ENCODE assay signal across 11 cellular contexts in the genomic region with DNA sequence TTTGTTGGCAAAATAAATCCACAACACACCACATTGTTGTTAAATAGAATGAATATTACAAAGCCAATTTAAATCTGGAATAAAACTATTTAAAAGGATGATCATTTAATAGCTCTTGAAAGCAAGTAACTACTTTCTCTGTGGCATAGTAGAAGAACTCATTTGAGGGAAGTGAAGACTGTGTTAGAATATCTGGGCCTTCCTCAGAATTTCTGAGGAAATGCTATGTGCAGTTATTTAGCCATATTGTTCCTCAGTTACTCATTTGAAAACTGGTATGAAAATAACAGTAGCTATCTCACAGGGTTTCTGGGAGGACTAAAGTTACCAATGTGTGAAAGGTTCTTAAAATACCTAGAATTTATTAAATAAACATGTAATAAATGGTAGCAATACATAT.
"Had no signal": no experiment of that assay in that cellular context is flagged by ENCODE, and none has a peak within 500 bp of the region (broad histone marks: within the 10 kb centered on the region; RNA-seq: fewer than 3 reads in every experiment).

No MANE protein-coding gene starts in this region.

- H3K27ac ChIP-seq: GM23248, HL-60, KMS-11 had no signal

- H3K9me3 ChIP-seq: HAP-1 had no signal

- H3K4me3 Mint-ChIP-seq: HFFc6, IgD-negative memory B cell had no signal

- H3K4me3 ChIP-seq: GM23248, HAP-1 had no signal

- H3K27ac Mint-ChIP-seq: IgD-negative memory B cell had no signal

- ATAC-seq: HCT116, HepG2 had no signal

- DNase-seq: GM23248, GOT3, H7, HFFc6, KBM-7 had no signal

- H3K4me2 ChIP-seq: KMS-11 had no signal

- H3K36me3 Mint-ChIP-seq: IgD-negative memory B cell had no signal

- FAIRE-seq: HepG2 had no signal

- H3K4me1 ChIP-seq: HAP-1 had no signal

- H3K4me1 Mint-ChIP-seq: IgD-negative memory B cell had no signal
